In genomic region chr3:177124882-177125281, GRCh38 we compare ENCODE assay signal across 1 cellular context.
TF ChIP-seq lines count a peak whose summit lies in the region.

No MANE protein-coding gene starts in this region.

TF ChIP-seq in HEK293, 187 proteins besides CTCF, POLR2A, EP300 and RAD21:
- 0 out of 2 replicates have a peak, but pooled peaks have one; percentile 14 for TF ChIP-seq PRDM6 (tag by site-specific recombination; IDR thresholded peaks at IDR 0.05)
- no peak for TF ChIP-seq ZSCAN23 (tag by site-specific recombination; IDR thresholded peaks at IDR 0.05)
